Comparison of ENCODE assay signal across 23 cellular contexts in the genomic region with DNA sequence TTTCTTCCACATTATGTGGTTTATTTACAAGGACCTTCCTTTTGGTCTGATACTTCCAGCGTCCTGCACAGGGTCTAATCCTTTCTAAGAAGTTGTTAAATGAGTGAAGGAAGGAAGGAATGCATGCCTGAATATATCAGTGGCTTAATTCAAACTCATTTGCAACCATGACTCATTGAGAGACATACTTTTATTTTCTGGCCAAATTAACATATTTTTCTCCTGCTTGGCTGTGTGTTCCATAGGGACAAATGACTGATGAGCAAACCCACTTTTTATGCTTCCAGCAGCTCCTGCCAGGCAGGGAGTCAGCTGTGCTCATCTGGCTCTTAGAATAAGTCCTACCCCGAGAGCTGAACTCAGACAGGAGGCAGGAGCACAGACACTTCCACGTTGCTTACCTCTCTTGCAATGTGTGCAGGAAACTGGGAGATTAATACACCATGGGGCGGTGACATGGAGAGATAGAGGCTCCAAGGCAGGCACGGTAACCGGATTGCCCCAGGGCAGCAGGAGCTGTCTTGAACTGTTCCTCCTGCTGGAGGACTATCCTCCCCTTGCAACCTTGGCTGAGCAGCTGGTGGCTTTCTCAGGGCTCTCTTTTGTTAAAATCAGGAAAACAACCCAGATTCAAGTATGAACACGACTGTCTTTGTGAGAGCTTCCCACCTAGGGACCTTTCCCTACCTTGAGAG.
DNase-seq lines count a peak whose midpoint lies in the region; ATAC-seq, FAIRE-seq and TF ChIP-seq lines count a peak whose summit lies in the region.
"Had no signal": no experiment of that assay in that cellular context is flagged by ENCODE, and none has a peak within 500 bp of the region (broad histone marks: within the 10 kb centered on the region; RNA-seq: fewer than 3 reads in every experiment).

No MANE protein-coding gene starts in this region.

- CTCF ChIA-PET in PC-9 (lab: Charles Lee) (no interaction called here), HepG2 (lab: Yijun Ruan, JAX; ENCODE audit: low intra/inter-chr PET ratio, low total read pairs) (no interaction called here)

- BruUV-seq in PC-9 (replicated peaks; lab: Mats Ljungman, UMichigan) (no TSS peak), HepG2 (replicated peaks; lab: Mats Ljungman, UMichigan) (no TSS peak)

- H3K79me2 ChIP-seq in PC-9 (ENCODE audit: low read depth) (no peaks in the 10 kb centered on the region), HepG2 (ENCODE audit: insufficient read depth, low read length) (no peaks in the 10 kb centered on the region)

- H3K9me3 ChIP-seq in endodermal cell (ENCODE audit: control insufficient read depth, low read length), result no peaks in the 10 kb centered on the region
- no peaks in the 10 kb centered on the region for H3K9me3 ChIP-seq in suprapubic skin
- H3K9me3 ChIP-seq in PC-9 (ENCODE audit: insufficient read depth, low read depth), result no peaks in the 10 kb centered on the region
- no peaks in the 10 kb centered on the region for H3K9me3 ChIP-seq in HepG2 (ENCODE audit: low read length)
- H3K9me3 ChIP-seq: heart left ventricle, left ventricle myocardium inferior, MG63, thoracic aorta had no signal

- TF ChIP-seq POLR2A in suprapubic skin (IDR thresholded peaks at IDR 0.05), result no peak
- no peak for TF ChIP-seq POLR2A in HepG2 (IDR thresholded peaks at IDR 0.05; ENCODE audit: insufficient read depth in 1 of 2, low read depth in 2 of 2, low read length in 2 of 2)

- H3K4me2 ChIP-seq in PC-9, result no peak overlapping the region
- H3K4me2 ChIP-seq in HepG2 (ENCODE audit: low read depth, low read length), result no peak overlapping the region

- no peak for TF ChIP-seq CTCF in endodermal cell (conservative IDR thresholded peaks at IDR 0.05)
- TF ChIP-seq CTCF in suprapubic skin (IDR thresholded peaks at IDR 0.05), result no peak
- TF ChIP-seq CTCF in PC-9 (conservative IDR thresholded peaks at IDR 0.05), result no peak
- no peak for TF ChIP-seq CTCF in HepG2 (CRISPR knock-in tag; IDR thresholded peaks at IDR 0.05)

- H3K27ac Mint-ChIP-seq in endodermal cell, result peak overlapping the region; percentile 36
- H3K27ac Mint-ChIP-seq: activated CD8-positive, alpha-beta T cell treated with anti-CD3 and anti-CD28 coated beads for 36 hours; stimulated activated effector memory CD8-positive, alpha-beta T cell treated with anti-CD3 and anti-CD28 coated beads, Interleukin-12 subunit alpha, Interleukin-12 subunit beta, amount 100 ng/mL, for 72 hours had no signal

- intact Hi-C loops in PC-9 (cut with micrococcal nuclease; ENCODE audit: unreplicated experiment), result no loop called here
- intact Hi-C loops in HepG2 (cut with micrococcal nuclease; ENCODE audit: unreplicated experiment), result no loop called here

- H3K9me3 Mint-ChIP-seq in endodermal cell, result no peaks in the 10 kb centered on the region
- H3K9me3 Mint-ChIP-seq: activated CD8-positive, alpha-beta T cell treated with anti-CD3 and anti-CD28 coated beads for 36 hours; stimulated activated effector memory CD8-positive, alpha-beta T cell treated with anti-CD3 and anti-CD28 coated beads, Interleukin-12 subunit alpha, Interleukin-12 subunit beta, amount 100 ng/mL, for 72 hours had no signal

- in situ Hi-C loops in HepG2 (cut with HindIII; ENCODE audit: extremely low pct_ligation_motif_present, low pct_unique_long_range_greater_than_20kb), result no loop called here

- DNase-seq in NCI-H510A treated with DMSO at 0.1 percent for 48 hours (lab: John Stamatoyannopoulos, UW), result peak; percentile 27
- DNase-seq in NCI-H510A (lab: John Stamatoyannopoulos, UW), result no peak
- DNase-seq in endodermal cell, result no peak
- DNase-seq in mucosa of gallbladder (ENCODE audit: low spot score), result peak; percentile 8
- DNase-seq in suprapubic skin (ENCODE audit: low spot score in 2 of 2), result no peak
- no peak for DNase-seq in PC-9
- DNase-seq in HCEC 1CT, result no peak
- no peak for DNase-seq in HepG2 (ENCODE audit: low spot score)
- DNase-seq: activated CD4-positive, CD25-positive, alpha-beta regulatory T cell; activated CD8-positive, alpha-beta T cell treated with anti-CD3 and anti-CD28 coated beads for 36 hours; amniotic stem cell; effector memory CD4-positive, alpha-beta T cell; GDM1; GM23248; heart left ventricle; left ventricle myocardium inferior; MG63; NCI-H1436 treated with DMSO at 0.1 percent for 48 hours; NCI-H446 treated with DMSO at 0.1 percent for 48 hours; T-helper 9 cell had no signal

- TF ChIP-seq EP300 in suprapubic skin (IDR thresholded peaks at IDR 0.05) (no peak), HepG2 (IDR thresholded peaks at IDR 0.05; ENCODE audit: low read depth in 2 of 2, low read length in 2 of 2) (no peak), HepG2 (CRISPR knock-in tag; IDR thresholded peaks at IDR 0.05; ENCODE audit: borderline replicate concordance) (no peak)

- peaks cover 8% of the 10 kb centered on the region for H3K4me1 Mint-ChIP-seq in endodermal cell
- H3K4me1 Mint-ChIP-seq: stimulated activated effector memory CD8-positive, alpha-beta T cell treated with anti-CD3 and anti-CD28 coated beads, Interleukin-12 subunit alpha, Interleukin-12 subunit beta, amount 100 ng/mL, for 72 hours had no signal

- H3K9ac ChIP-seq in endodermal cell (ENCODE audit: extremely low read depth, low read length, poor library complexity, severe bottlenecking) (no peak overlapping the region), HepG2 (ENCODE audit: insufficient read depth, low read depth, low read length) (no peak overlapping the region)
- H3K9ac ChIP-seq: GM23248 had no signal

- peak overlapping the region; percentile 49 for H3K27ac ChIP-seq in endodermal cell (ENCODE audit: low read depth, low read length)
- peak overlapping the region; percentile 64 for H3K27ac ChIP-seq in suprapubic skin
- no peak overlapping the region for H3K27ac ChIP-seq in PC-9
- no peak overlapping the region for H3K27ac ChIP-seq in HepG2 (ENCODE audit: extremely low read length, insufficient read depth, low read length)
- H3K27ac ChIP-seq: GM23248, heart left ventricle, left ventricle myocardium inferior, thoracic aorta had no signal

- no peaks in the 10 kb centered on the region for H3K4me1 ChIP-seq in endodermal cell (ENCODE audit: control insufficient read depth, insufficient read depth, low read length)
- peaks cover 32% of the 10 kb centered on the region for H3K4me1 ChIP-seq in suprapubic skin
- H3K4me1 ChIP-seq in PC-9 (replicated peaks; ENCODE audit: insufficient read depth), result no peaks in the 10 kb centered on the region
- no peaks in the 10 kb centered on the region for H3K4me1 ChIP-seq in HepG2 (ENCODE audit: insufficient read depth, low read length)
- H3K4me1 ChIP-seq: heart left ventricle had no signal

- H2AFZ ChIP-seq in PC-9 (no peak overlapping the region), HepG2 (ENCODE audit: low read length) (no peak overlapping the region)
- H2AFZ ChIP-seq: GM23248 had no signal

- H3K4me3 ChIP-seq in endodermal cell (ENCODE audit: low read length) (no peak overlapping the region), suprapubic skin (no peak overlapping the region), PC-9 (no peak overlapping the region), HepG2 (replicated peaks in 1 of 3; ENCODE audit: insufficient read depth in 1 of 3, low read depth in 2 of 3, low read length in 3 of 3) (no peak overlapping the region)
- H3K4me3 ChIP-seq: GM23248, heart left ventricle, left ventricle myocardium inferior, MG63, thoracic aorta had no signal

- POLR2A ChIA-PET in PC-9 (lab: Charles Lee; ENCODE audit: unreplicated experiment), result no interaction called here
- POLR2A ChIA-PET in HepG2 (lab: Yijun Ruan, JAX), result no interaction called here

- no peak overlapping the region for H3K4me3 Mint-ChIP-seq in endodermal cell
- H3K4me3 Mint-ChIP-seq: activated CD8-positive, alpha-beta T cell treated with anti-CD3 and anti-CD28 coated beads for 36 hours; stimulated activated effector memory CD8-positive, alpha-beta T cell treated with anti-CD3 and anti-CD28 coated beads, Interleukin-12 subunit alpha, Interleukin-12 subunit beta, amount 100 ng/mL, for 72 hours had no signal

- no peaks in the 10 kb centered on the region for H3F3A ChIP-seq in PC-9 (ENCODE audit: insufficient read depth, low read depth)

- 60 to 70% methylated on average over 3 to 7 of the region's 7 CpGs for WGBS in endodermal cell (ENCODE audit: insufficient coverage in 1 of 2, insufficient read length in 1 of 2), 2 experiments
- WGBS in suprapubic skin, result 32% methylated on average over 7 of the region's 7 CpGs
- WGBS in HepG2 (ENCODE audit: low lambda C conversion rate), result 0% methylated on average over 6 of the region's 7 CpGs

- H4K20me1 ChIP-seq in PC-9 (ENCODE audit: insufficient read depth), result no peaks in the 10 kb centered on the region
- H4K20me1 ChIP-seq in HepG2 (ENCODE audit: insufficient read depth, low read length), result no peaks in the 10 kb centered on the region

- FAIRE-seq in HepG2 (lab: Jason Lieb, UNC), result no peak

- no peaks in the 10 kb centered on the region for H3K36me3 Mint-ChIP-seq in endodermal cell (ENCODE audit: low read depth)
- H3K36me3 Mint-ChIP-seq: stimulated activated effector memory CD8-positive, alpha-beta T cell treated with anti-CD3 and anti-CD28 coated beads, Interleukin-12 subunit alpha, Interleukin-12 subunit beta, amount 100 ng/mL, for 72 hours had no signal

- H3K36me3 ChIP-seq in endodermal cell (ENCODE audit: control insufficient read depth, insufficient read depth, low read length), result no peaks in the 10 kb centered on the region
- no peaks in the 10 kb centered on the region for H3K36me3 ChIP-seq in suprapubic skin
- no peaks in the 10 kb centered on the region for H3K36me3 ChIP-seq in PC-9 (ENCODE audit: low read depth)
- H3K36me3 ChIP-seq in HepG2 (replicated peaks in 1 of 2; ENCODE audit: control insufficient read depth in 1 of 2, insufficient read depth in 2 of 2, low read length in 2 of 2), result no peaks in the 10 kb centered on the region
- H3K36me3 ChIP-seq: heart left ventricle, left ventricle myocardium inferior, MG63, thoracic aorta had no signal

- no peaks in the 10 kb centered on the region for H3K27me3 Mint-ChIP-seq in endodermal cell (ENCODE audit: insufficient read depth)
- H3K27me3 Mint-ChIP-seq: activated CD8-positive, alpha-beta T cell treated with anti-CD3 and anti-CD28 coated beads for 36 hours had no signal

- H3K27me3 ChIP-seq in endodermal cell (ENCODE audit: control insufficient read depth, insufficient read depth, low read length, poor library complexity, severe bottlenecking), result no peaks in the 10 kb centered on the region
- H3K27me3 ChIP-seq in suprapubic skin, result no peaks in the 10 kb centered on the region
- H3K27me3 ChIP-seq in PC-9 (ENCODE audit: insufficient read depth, low read depth), result peaks cover 45% of the 10 kb centered on the region; the same call in 1 of the 2 replicates
- peaks cover 0 to 35% of the 10 kb centered on the region in 2 experiments; a peak in 1 of 5 replicates for H3K27me3 ChIP-seq in HepG2 (ENCODE audit: control insufficient read depth in 1 of 2, insufficient read depth in 2 of 2, low read length in 2 of 2)
- H3K27me3 ChIP-seq: heart left ventricle, MG63 had no signal

- TF ChIP-seq RAD21 in HepG2 (CRISPR knock-in tag; IDR thresholded peaks at IDR 0.05), result no peak

- ATAC-seq in HepG2, result no peak
- ATAC-seq: activated CD8-positive, alpha-beta T cell treated with anti-CD3 and anti-CD28 coated beads for 36 hours; heart left ventricle; sciatic nerve; stimulated activated effector memory CD8-positive, alpha-beta T cell treated with anti-CD3 and anti-CD28 coated beads, Interleukin-12 subunit alpha, Interleukin-12 subunit beta, amount 100 ng/mL, for 72 hours had no signal

- no peaks in the 10 kb centered on the region; the same call in 1 of the 2 replicates for H3K9me2 ChIP-seq in PC-9 (ENCODE audit: insufficient read depth)

Comparison
In these comparisons a context has a peak if more than half of its experiments do, and no peak if none do; other contexts are left out.
1. DNase-seq: peak in NCI-H510A treated with DMSO at 0.1 percent for 48 hours (single experiment) and mucosa of gallbladder (single experiment); none in NCI-H510A (single experiment), endodermal cell (single experiment), suprapubic skin (0 of 2), PC-9 (0 of 2), HCEC 1CT (single experiment) and HepG2 (single experiment).
2. H3K27ac ChIP-seq: peak in endodermal cell (single experiment) and suprapubic skin (single experiment); none in PC-9 (single experiment) and HepG2 (single experiment).